ENCODE assay signal across 18 cellular contexts in genomic region chr22:31062566-31063230, GRCh38.
"Had no signal": no experiment of that assay in that cellular context is flagged by ENCODE, and none has a peak within 500 bp of the region (broad histone marks: within the 10 kb centered on the region; RNA-seq: fewer than 3 reads in every experiment).

No MANE protein-coding gene starts in this region.

- H3K4me3 ChIP-seq: dorsolateral prefrontal cortex, gastrocnemius medialis, left ventricle myocardium inferior, tibial artery had no signal

- H3K27me3 ChIP-seq: dorsolateral prefrontal cortex, gastrocnemius medialis, tibial artery had no signal

- ATAC-seq: activated CD8-positive, alpha-beta memory T cell treated with anti-CD3 and anti-CD28 coated beads, Interleukin-2, amount 10 ng/mL, durations not matched to agents 7 days and 5 days; gastrocnemius medialis; stimulated activated naive CD8-positive, alpha-beta T cell treated with anti-CD3 and anti-CD28 coated beads, Interleukin-15, Interleukin-2, amounts not matched to agents 100 U/mL and 50 U/mL, for 24 hours had no signal

- H3K4me1 ChIP-seq: gastrocnemius medialis, left ventricle myocardium inferior, tibial artery had no signal

- H3K36me3 ChIP-seq: gastrocnemius medialis, left ventricle myocardium inferior, tibial artery had no signal

- H3K27ac ChIP-seq: dorsolateral prefrontal cortex, gastrocnemius medialis, left ventricle myocardium inferior, tibial artery had no signal

- DNase-seq: activated CD4-positive, alpha-beta memory T cell treated with anti-CD3 and anti-CD28 coated beads, Interleukin-2, amount 10 ng/mL, durations not matched to agents 7 days and 5 days; activated CD4-positive, alpha-beta T cell treated with anti-CD3 and anti-CD28 coated beads for 48 hours; activated CD4-positive, CD25-positive, alpha-beta regulatory T cell; activated CD8-positive, alpha-beta memory T cell treated with anti-CD3 and anti-CD28 coated beads, Interleukin-2, amount 10 ng/mL, durations not matched to agents 7 days and 5 days; activated naive CD4-positive, alpha-beta T cell; activated naive CD8-positive, alpha-beta T cell treated with anti-CD3 and anti-CD28 coated beads for 36 hours; amygdala; caudate nucleus; dorsolateral prefrontal cortex; gastrocnemius medialis; head of caudate nucleus; kidney glomerular epithelial cell; left ventricle myocardium inferior; stimulated activated CD4-positive, alpha-beta T cell treated with anti-CD3 and anti-CD28 coated beads, Interleukin-2, amount 100 ng/mL, for 24 hours; stimulated activated naive CD8-positive, alpha-beta T cell treated with anti-CD3 and anti-CD28 coated beads, Interleukin-15, Interleukin-2, amounts not matched to agents 100 U/mL and 50 U/mL, for 24 hours; substantia nigra; T1000; tibial artery had no signal

- H3K9me3 ChIP-seq: gastrocnemius medialis, left ventricle myocardium inferior, tibial artery had no signal
